Comparison of ENCODE assay signal across 16 cellular contexts in genomic region chr11:64001552-64002427, GRCh38. TPM values are rescaled to one million over a fixed set of nuclear protein-coding genes. Genes with fewer than 3 reads are reported as not detected.
A peak's percentile ranks its signal among the peaks of the same experiment; 100 is the strongest.
DNase-seq lines count a peak whose midpoint lies in the region; ATAC-seq, FAIRE-seq and TF ChIP-seq lines count a peak whose summit lies in the region.
"Had no signal": no experiment of that assay in that cellular context is flagged by ENCODE, and none has a peak within 500 bp of the region (broad histone marks: within the 10 kb centered on the region; RNA-seq: fewer than 3 reads in every experiment).

No MANE protein-coding gene starts in this region.

- 97% methylated on average over 12 of the region's 22 CpGs for WGBS in HepG2 (ENCODE audit: low lambda C conversion rate)

- intact Hi-C loops in left ventricle myocardium superior (cut with micrococcal nuclease) = loop anchor here (5.0 kb wide), 1 partner anchor 151 kb away; no protein-coding TSS in a partner anchor
- intact Hi-C loops in HepG2 (cut with micrococcal nuclease; ENCODE audit: unreplicated experiment) = no loop called here
- intact Hi-C loops in colonic mucosa (cut with DNase I) = no loop called here

- TF ChIP-seq CTCF in right atrium auricular region (IDR thresholded peaks at IDR 0.05) = no peak
- TF ChIP-seq CTCF in WTC11 (IDR thresholded peaks at IDR 0.05) = no peak
- TF ChIP-seq CTCF in HepG2 (CRISPR knock-in tag; IDR thresholded peaks at IDR 0.05) = no peak
- no peak for TF ChIP-seq CTCF in colonic mucosa (IDR thresholded peaks at IDR 0.05)

- H3K9ac ChIP-seq in HepG2 (ENCODE audit: insufficient read depth, low read depth, low read length) (no peak overlapping the region), colonic mucosa (ENCODE audit: low read depth in 2 of 2, low read length in 2 of 2) (no peak overlapping the region)

- H3K4me3 Mint-ChIP-seq in WTC11 = peak overlapping the region; percentile 40; the same call in 1 of the 2 replicates
- H3K4me3 Mint-ChIP-seq: activated CD8-positive, alpha-beta memory T cell treated with anti-CD3 and anti-CD28 coated beads, Interleukin-2, amount 10 ng/mL, durations not matched to agents 7 days and 5 days had no signal

- H3K27ac ChIP-seq in right atrium auricular region (no peak overlapping the region), HepG2 (ENCODE audit: extremely low read length, insufficient read depth, low read length) (no peak overlapping the region), colonic mucosa (no peak overlapping the region)
- H3K27ac ChIP-seq: upper lobe of left lung had no signal

- H3K4me1 ChIP-seq in right atrium auricular region = peaks cover 0 to 44% of the 10 kb centered on the region in 2 donors
- H3K4me1 ChIP-seq in HepG2 (ENCODE audit: insufficient read depth, low read length) = peaks cover 3% of the 10 kb centered on the region
- peaks cover 10% of the 10 kb centered on the region for H3K4me1 ChIP-seq in colonic mucosa

- no peak overlapping the region for H2AFZ ChIP-seq in HepG2 (ENCODE audit: low read length)

- TF ChIP-seq EP300 in HepG2 (IDR thresholded peaks at IDR 0.05; ENCODE audit: low read depth in 2 of 2, low read length in 2 of 2) (no peak), HepG2 (CRISPR knock-in tag; IDR thresholded peaks at IDR 0.05; ENCODE audit: borderline replicate concordance) (no peak)

- no peaks in the 10 kb centered on the region for H3K27me3 ChIP-seq in right atrium auricular region
- H3K27me3 ChIP-seq in HepG2 (ENCODE audit: control insufficient read depth in 1 of 2, insufficient read depth in 2 of 2, low read length in 2 of 2) = no peaks in the 10 kb centered on the region
- H3K27me3 ChIP-seq in colonic mucosa = no peaks in the 10 kb centered on the region
- H3K27me3 ChIP-seq: adrenal gland, upper lobe of left lung had no signal

- H3K27me3 Mint-ChIP-seq in WTC11 (ENCODE audit: low read depth) = peaks cover 58% of the 10 kb centered on the region

- no peaks in the 10 kb centered on the region for H3K79me2 ChIP-seq in HepG2 (ENCODE audit: insufficient read depth, low read length)

- peaks cover 15% of the 10 kb centered on the region for H3K4me1 Mint-ChIP-seq in WTC11

- ATAC-seq in left ventricle myocardium superior (no peak), WTC11 (no peak), HepG2 (no peak), GM21381 (IDR thresholded peaks at IDR 0.05; ENCODE audit: unreplicated experiment) (no peak), HG03280 (IDR thresholded peaks at IDR 0.05; ENCODE audit: unreplicated experiment) (no peak)
- ATAC-seq: activated CD8-positive, alpha-beta memory T cell treated with anti-CD3 and anti-CD28 coated beads, Interleukin-2, amount 10 ng/mL, durations not matched to agents 7 days and 5 days; mucosa of descending colon had no signal

- no peak for TF ChIP-seq POLR2A in HepG2 (IDR thresholded peaks at IDR 0.05; ENCODE audit: insufficient read depth in 1 of 2, low read depth in 2 of 2, low read length in 2 of 2)

- no TSS peak for BruUV-seq in HepG2 (replicated peaks; lab: Mats Ljungman, UMichigan)

- H3K36me3 ChIP-seq in right atrium auricular region (peaks cover 12% of the 10 kb centered on the region), HepG2 (replicated peaks in 1 of 2; ENCODE audit: control insufficient read depth in 1 of 2, insufficient read depth in 2 of 2, low read length in 2 of 2) (peaks cover 5 to 12% of the 10 kb centered on the region in 2 experiments; a peak in 3 of 5 replicates), colonic mucosa (peaks cover 9% of the 10 kb centered on the region)

- no peak overlapping the region for H3K4me2 ChIP-seq in HepG2 (ENCODE audit: low read depth, low read length)

- in situ Hi-C loops in HepG2 (cut with HindIII; ENCODE audit: extremely low pct_ligation_motif_present, low pct_unique_long_range_greater_than_20kb) = no loop called here

- no peaks in the 10 kb centered on the region for H3K9me3 Mint-ChIP-seq in WTC11

- FAIRE-seq in HepG2 (lab: Jason Lieb, UNC) (no peak), urothelium cell line (lab: Jason Lieb, UNC) (peak; percentile 68)
- FAIRE-seq: endometrium had no signal

- no peaks in the 10 kb centered on the region for H3K9me3 ChIP-seq in right atrium auricular region
- no peaks in the 10 kb centered on the region for H3K9me3 ChIP-seq in HepG2 (ENCODE audit: low read length)
- H3K9me3 ChIP-seq in colonic mucosa = no peaks in the 10 kb centered on the region
- H3K9me3 ChIP-seq: adrenal gland, mucosa of descending colon, upper lobe of left lung had no signal

- DNase-seq in left ventricle myocardium superior = peak; percentile 58
- DNase-seq in right atrium auricular region (ENCODE audit: low spot score) = no peak
- no peak for DNase-seq in WTC11 (ENCODE audit: low spot score)
- DNase-seq in HepG2 (ENCODE audit: low spot score) = no peak
- DNase-seq in urothelium cell line (ENCODE audit: low spot score) = no peak
- no peak for DNase-seq in colonic mucosa
- DNase-seq: activated CD8-positive, alpha-beta memory T cell treated with anti-CD3 and anti-CD28 coated beads, Interleukin-2, amount 10 ng/mL, durations not matched to agents 7 days and 5 days; adrenal gland; mucosa of descending colon; NCI-H146 had no signal

- H3K36me3 Mint-ChIP-seq in WTC11 = peaks cover 6% of the 10 kb centered on the region

- POLR2A ChIA-PET in WTC11 (lab: Charles Lee) = interaction anchor here (0.6 to 0.7 kb wide), 2 partner anchors 168 to 1636 kb away, joined by 3 to 8 read pairs; partner anchors contain the start of gene SIPA1
- POLR2A ChIA-PET in HepG2 (lab: Yijun Ruan, JAX) = no interaction called here

- no peak overlapping the region for H3K4me3 ChIP-seq in right atrium auricular region
- no peak overlapping the region for H3K4me3 ChIP-seq in HepG2 (replicated peaks in 1 of 3; ENCODE audit: insufficient read depth in 1 of 3, low read depth in 2 of 3, low read length in 3 of 3)
- H3K4me3 ChIP-seq in colonic mucosa = no peak overlapping the region
- H3K4me3 ChIP-seq: mucosa of descending colon, smooth muscle cell had no signal

- no peak overlapping the region; the same call in 1 of the 2 replicates for H3K27ac Mint-ChIP-seq in WTC11
- H3K27ac Mint-ChIP-seq: activated CD8-positive, alpha-beta memory T cell treated with anti-CD3 and anti-CD28 coated beads, Interleukin-2, amount 10 ng/mL, durations not matched to agents 7 days and 5 days had no signal

- TF ChIP-seq RAD21 in HepG2 (CRISPR knock-in tag; IDR thresholded peaks at IDR 0.05) = no peak

- H4K20me1 ChIP-seq in HepG2 (ENCODE audit: insufficient read depth, low read length) = peaks cover 4% of the 10 kb centered on the region; the same call in 1 of the 2 replicates

- CTCF ChIA-PET in WTC11 (lab: Charles Lee) = interaction anchor here (0.6 to 5.4 kb wide), 27 partner anchors 14 to 330 kb away, joined by 3 to 75 read pairs (median 7); partner anchors contain the start of genes FLRT1, MACROD1 and STIP1
- CTCF ChIA-PET in HepG2 (lab: Yijun Ruan, JAX; ENCODE audit: low intra/inter-chr PET ratio, low total read pairs) = no interaction called here

RNA-seq across cellular contexts. Expression of gene OTUB1, which starts 15.6 kb away (rescaled TPM):
- total RNA-seq in left ventricle myocardium superior (54.4 TPM), right atrium auricular region (10 to 100 TPM; 55.9 to 57.1 TPM), WTC11 (2021) (94.3 to 112 TPM (median 99.3 TPM) in 3 replicates), HepG2 (2016; rRNA removed; fragmentation: Illumina TruSeq; extraction: Trizol) (58.8 and 78.7 TPM in 2 replicates), colonic mucosa (10 to 100 TPM; 78.7 to 82.5 TPM)
- total RNA-seq in HepG2 (2016; cell fraction: cytosol; rRNA removed; fragmentation: Illumina TruSeq; extraction: Trizol; ENCODE audit: low read depth) = 20.2 and 22.1 TPM in 2 replicates
- total RNA-seq in HepG2 (2016; cell fraction: insoluble cytoplasmic fraction; rRNA removed; fragmentation: Illumina TruSeq; extraction: Trizol) = 63.7 and 75.6 TPM in 2 replicates
- total RNA-seq in HepG2 (2016; cell fraction: membrane; rRNA removed; fragmentation: Illumina TruSeq; extraction: Trizol) = 29.1 and 30.2 TPM in 2 replicates
- total RNA-seq in HepG2 (2016; cell fraction: nucleus; rRNA removed; fragmentation: Illumina TruSeq; extraction: Trizol) = 37.3 and 37.7 TPM in 2 replicates
- polyA plus RNA-seq in HepG2 (2011; rRNA removed) = 130 TPM in 2 replicates
- 108 and 143 TPM in 2 replicates for polyA plus RNA-seq in HepG2 (2011; cell fraction: cytosol; rRNA removed)
- polyA plus RNA-seq in HepG2 (2011; cell fraction: nucleus; rRNA removed) = 193 and 235 TPM in 2 replicates
- 62.7 and 68.2 TPM in 2 replicates for polyA plus RNA-seq in HepG2 (2012)
- 38.9 TPM in 2 replicates for polyA plus RNA-seq in HepG2 (2016; cell fraction: cytosol; fragmentation: Illumina TruSeq; extraction: Trizol; ENCODE audit: low read depth)
- 103 and 127 TPM in 2 replicates for polyA plus RNA-seq in HepG2 (2016; cell fraction: insoluble cytoplasmic fraction; fragmentation: Illumina TruSeq; extraction: Trizol; ENCODE audit: low read depth)
- polyA plus RNA-seq in HepG2 (2016; cell fraction: membrane; fragmentation: Illumina TruSeq; extraction: Trizol; ENCODE audit: low read depth) = 42.5 and 43.1 TPM in 2 replicates
- 108 and 115 TPM in 2 replicates for polyA plus RNA-seq in HepG2 (2016; cell fraction: nucleus; fragmentation: Illumina TruSeq; extraction: Trizol; ENCODE audit: insufficient read depth, low read depth)
- polyA minus RNA-seq in HepG2 (2011; rRNA and poly(A)+ RNA removed; ENCODE audit: low replicate concordance) = 120 and 135 TPM in 2 replicates
- 51.3 and 59.5 TPM in 2 replicates for polyA minus RNA-seq in HepG2 (2011; cell fraction: cytosol; rRNA and poly(A)+ RNA removed)
- polyA minus RNA-seq in HepG2 (2011; cell fraction: nucleus; rRNA and poly(A)+ RNA removed) = 31.7 and 32.2 TPM in 2 replicates

RNA-seq across cellular contexts. Expression of gene COX8A, which starts 27.4 kb away (rescaled TPM):
- total RNA-seq in left ventricle myocardium superior = 1,107 TPM
- 1,000 to 10,000 TPM in 1 of 2 donors, 100 to 1,000 TPM in 1; 830 to 1,057 TPM for total RNA-seq in right atrium auricular region
- total RNA-seq in WTC11 (2021) = 518 to 587 TPM (median 554 TPM) in 3 replicates
- total RNA-seq in HepG2 (2016; rRNA removed; fragmentation: Illumina TruSeq; extraction: Trizol) = 393 and 406 TPM in 2 replicates
- 208 and 256 TPM in 2 replicates for total RNA-seq in HepG2 (2016; cell fraction: cytosol; rRNA removed; fragmentation: Illumina TruSeq; extraction: Trizol; ENCODE audit: low read depth)
- 417 and 435 TPM in 2 replicates for total RNA-seq in HepG2 (2016; cell fraction: insoluble cytoplasmic fraction; rRNA removed; fragmentation: Illumina TruSeq; extraction: Trizol)
- total RNA-seq in HepG2 (2016; cell fraction: membrane; rRNA removed; fragmentation: Illumina TruSeq; extraction: Trizol) = 247 and 301 TPM in 2 replicates
- 164 and 188 TPM in 2 replicates for total RNA-seq in HepG2 (2016; cell fraction: nucleus; rRNA removed; fragmentation: Illumina TruSeq; extraction: Trizol)
- 202 and 217 TPM in 2 replicates for polyA plus RNA-seq in HepG2 (2011; rRNA removed)
- 241 and 483 TPM in 2 replicates for polyA plus RNA-seq in HepG2 (2011; cell fraction: cytosol; rRNA removed)
- 200 and 266 TPM in 2 replicates for polyA plus RNA-seq in HepG2 (2011; cell fraction: nucleus; rRNA removed)
- polyA plus RNA-seq in HepG2 (2012) = 160 and 192 TPM in 2 replicates
- 231 and 257 TPM in 2 replicates for polyA plus RNA-seq in HepG2 (2016; cell fraction: cytosol; fragmentation: Illumina TruSeq; extraction: Trizol; ENCODE audit: low read depth)
- 441 and 468 TPM in 2 replicates for polyA plus RNA-seq in HepG2 (2016; cell fraction: insoluble cytoplasmic fraction; fragmentation: Illumina TruSeq; extraction: Trizol; ENCODE audit: low read depth)
- 285 and 298 TPM in 2 replicates for polyA plus RNA-seq in HepG2 (2016; cell fraction: membrane; fragmentation: Illumina TruSeq; extraction: Trizol; ENCODE audit: low read depth)
- 310 TPM in 2 replicates for polyA plus RNA-seq in HepG2 (2016; cell fraction: nucleus; fragmentation: Illumina TruSeq; extraction: Trizol; ENCODE audit: insufficient read depth, low read depth)
- 341 and 520 TPM in 2 replicates for polyA minus RNA-seq in HepG2 (2011; rRNA and poly(A)+ RNA removed; ENCODE audit: low replicate concordance)
- 121 and 141 TPM in 2 replicates for polyA minus RNA-seq in HepG2 (2011; cell fraction: cytosol; rRNA and poly(A)+ RNA removed)
- polyA minus RNA-seq in HepG2 (2011; cell fraction: nucleus; rRNA and poly(A)+ RNA removed) = 24.2 and 29.4 TPM in 2 replicates
- 100 to 1,000 TPM; 647 to 875 TPM for total RNA-seq in colonic mucosa

RNA-seq across cellular contexts. Expression of gene FLRT1, which starts 33.9 kb away (rescaled TPM):
- total RNA-seq in left ventricle myocardium superior (0.45 TPM), right atrium auricular region (1 to 10 TPM in 1 of 2 donors, under 1 TPM in 1; 0.67 to 1.7 TPM), WTC11 (2021) (0.14 to 0.20 TPM (median 0.16 TPM) in 3 replicates), HepG2 (2016; rRNA removed; fragmentation: Illumina TruSeq; extraction: Trizol) (0.02 TPM in 1 of 2 replicates, not detected in the other), colonic mucosa (under 1 TPM; 0.20 to 0.96 TPM)
- not detected in 2 replicates for total RNA-seq in HepG2 (2016; cell fraction: cytosol; rRNA removed; fragmentation: Illumina TruSeq; extraction: Trizol; ENCODE audit: low read depth)
- not detected in 2 replicates for total RNA-seq in HepG2 (2016; cell fraction: insoluble cytoplasmic fraction; rRNA removed; fragmentation: Illumina TruSeq; extraction: Trizol)
- not detected in 2 replicates for total RNA-seq in HepG2 (2016; cell fraction: membrane; rRNA removed; fragmentation: Illumina TruSeq; extraction: Trizol)
- 0.09 TPM in 1 of 2 replicates, not detected in the other for total RNA-seq in HepG2 (2016; cell fraction: nucleus; rRNA removed; fragmentation: Illumina TruSeq; extraction: Trizol)
- 0.08 TPM in 2 replicates for polyA plus RNA-seq in HepG2 (2011; rRNA removed)
- polyA plus RNA-seq in HepG2 (2011; cell fraction: cytosol; rRNA removed) = 0.03 TPM in 2 replicates
- 0.06 and 0.10 TPM in 2 replicates for polyA plus RNA-seq in HepG2 (2011; cell fraction: nucleus; rRNA removed)
- polyA plus RNA-seq in HepG2 (2012) = 0.28 and 0.32 TPM in 2 replicates
- not detected in 2 replicates for polyA plus RNA-seq in HepG2 (2016; cell fraction: cytosol; fragmentation: Illumina TruSeq; extraction: Trizol; ENCODE audit: low read depth)
- polyA plus RNA-seq in HepG2 (2016; cell fraction: insoluble cytoplasmic fraction; fragmentation: Illumina TruSeq; extraction: Trizol; ENCODE audit: low read depth) = 0.10 TPM in 1 of 2 replicates, not detected in the other
- not detected in 2 replicates for polyA plus RNA-seq in HepG2 (2016; cell fraction: membrane; fragmentation: Illumina TruSeq; extraction: Trizol; ENCODE audit: low read depth)
- polyA plus RNA-seq in HepG2 (2016; cell fraction: nucleus; fragmentation: Illumina TruSeq; extraction: Trizol; ENCODE audit: insufficient read depth, low read depth) = not detected in 2 replicates
- 0.07 and 0.22 TPM in 2 replicates for polyA minus RNA-seq in HepG2 (2011; rRNA and poly(A)+ RNA removed; ENCODE audit: low replicate concordance)
- 0.18 and 0.20 TPM in 2 replicates for polyA minus RNA-seq in HepG2 (2011; cell fraction: cytosol; rRNA and poly(A)+ RNA removed)
- polyA minus RNA-seq in HepG2 (2011; cell fraction: nucleus; rRNA and poly(A)+ RNA removed) = 0.39 TPM in 1 of 2 replicates, not detected in the other
- total RNA-seq: activated CD8-positive, alpha-beta memory T cell treated with anti-CD3 and anti-CD28 coated beads, Interleukin-2, amount 10 ng/mL, durations not matched to agents 7 days and 5 days; HT1080 had no signal
